1 cellular context compared by ENCODE assay signal in the genomic region with DNA sequence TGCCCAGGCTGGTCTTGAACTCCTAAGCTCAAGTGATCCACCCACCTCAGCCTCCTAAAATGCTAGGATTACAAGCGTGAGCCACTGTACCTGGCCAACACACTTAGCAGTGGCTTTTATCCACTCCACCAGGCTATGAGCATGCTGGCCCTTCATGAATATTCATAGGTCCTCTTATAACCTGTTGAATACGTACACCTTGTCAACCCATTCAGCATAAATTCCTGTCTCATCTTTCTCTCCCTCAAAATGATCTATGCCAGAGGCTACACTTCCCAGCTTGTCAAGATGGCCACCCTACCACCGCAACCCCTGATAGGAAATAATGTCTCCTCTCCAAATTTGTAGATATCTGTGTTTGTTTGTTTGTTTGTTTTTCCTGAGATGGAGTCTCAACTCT.
A peak's percentile ranks its signal among the peaks of the same experiment; 100 is the strongest.
TF ChIP-seq lines count a peak whose summit lies in the region.

No MANE protein-coding gene starts in this region.

TF ChIP-seq in HEK293, 187 proteins besides CTCF, POLR2A, EP300 and RAD21 (continued from another document):
- TF ChIP-seq, protein P1, sequence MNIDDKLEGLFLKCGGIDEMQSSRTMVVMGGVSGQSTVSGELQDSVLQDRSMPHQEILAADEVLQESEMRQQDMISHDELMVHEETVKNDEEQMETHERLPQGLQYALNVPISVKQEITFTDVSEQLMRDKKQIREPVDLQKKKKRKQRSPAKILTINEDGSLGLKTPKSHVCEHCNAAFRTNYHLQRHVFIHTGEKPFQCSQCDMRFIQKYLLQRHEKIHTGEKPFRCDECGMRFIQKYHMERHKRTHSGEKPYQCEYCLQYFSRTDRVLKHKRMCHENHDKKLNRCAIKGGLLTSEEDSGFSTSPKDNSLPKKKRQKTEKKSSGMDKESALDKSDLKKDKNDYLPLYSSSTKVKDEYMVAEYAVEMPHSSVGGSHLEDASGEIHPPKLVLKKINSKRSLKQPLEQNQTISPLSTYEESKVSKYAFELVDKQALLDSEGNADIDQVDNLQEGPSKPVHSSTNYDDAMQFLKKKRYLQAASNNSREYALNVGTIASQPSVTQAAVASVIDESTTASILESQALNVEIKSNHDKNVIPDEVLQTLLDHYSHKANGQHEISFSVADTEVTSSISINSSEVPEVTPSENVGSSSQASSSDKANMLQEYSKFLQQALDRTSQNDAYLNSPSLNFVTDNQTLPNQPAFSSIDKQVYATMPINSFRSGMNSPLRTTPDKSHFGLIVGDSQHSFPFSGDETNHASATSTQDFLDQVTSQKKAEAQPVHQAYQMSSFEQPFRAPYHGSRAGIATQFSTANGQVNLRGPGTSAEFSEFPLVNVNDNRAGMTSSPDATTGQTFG (tag by site-specific recombination; IDR thresholded peaks at IDR 0.05; ENCODE audit: borderline replicate concordance): no peak
- TF ChIP-seq RBAK (tag by site-specific recombination; IDR thresholded peaks at IDR 0.05) (no peak), ZNF155 (tag by site-specific recombination; IDR thresholded peaks at IDR 0.05) (no peak), SCRT2 (tag by site-specific recombination; IDR thresholded peaks at IDR 0.05) (peak; percentile 87), ZNF211 (tag by site-specific recombination; IDR thresholded peaks at IDR 0.05; ENCODE audit: low read depth) (no peak), ZNF473 (tag by site-specific recombination; IDR thresholded peaks at IDR 0.05) (no peak), SALL2 (tag by site-specific recombination; IDR thresholded peaks at IDR 0.05; ENCODE audit: borderline replicate concordance) (no peak), ZNF132 (tag by site-specific recombination; IDR thresholded peaks at IDR 0.05; ENCODE audit: borderline replicate concordance) (no peak)
